Comparison of ENCODE assay signal across 1 cellular context in the genomic region with DNA sequence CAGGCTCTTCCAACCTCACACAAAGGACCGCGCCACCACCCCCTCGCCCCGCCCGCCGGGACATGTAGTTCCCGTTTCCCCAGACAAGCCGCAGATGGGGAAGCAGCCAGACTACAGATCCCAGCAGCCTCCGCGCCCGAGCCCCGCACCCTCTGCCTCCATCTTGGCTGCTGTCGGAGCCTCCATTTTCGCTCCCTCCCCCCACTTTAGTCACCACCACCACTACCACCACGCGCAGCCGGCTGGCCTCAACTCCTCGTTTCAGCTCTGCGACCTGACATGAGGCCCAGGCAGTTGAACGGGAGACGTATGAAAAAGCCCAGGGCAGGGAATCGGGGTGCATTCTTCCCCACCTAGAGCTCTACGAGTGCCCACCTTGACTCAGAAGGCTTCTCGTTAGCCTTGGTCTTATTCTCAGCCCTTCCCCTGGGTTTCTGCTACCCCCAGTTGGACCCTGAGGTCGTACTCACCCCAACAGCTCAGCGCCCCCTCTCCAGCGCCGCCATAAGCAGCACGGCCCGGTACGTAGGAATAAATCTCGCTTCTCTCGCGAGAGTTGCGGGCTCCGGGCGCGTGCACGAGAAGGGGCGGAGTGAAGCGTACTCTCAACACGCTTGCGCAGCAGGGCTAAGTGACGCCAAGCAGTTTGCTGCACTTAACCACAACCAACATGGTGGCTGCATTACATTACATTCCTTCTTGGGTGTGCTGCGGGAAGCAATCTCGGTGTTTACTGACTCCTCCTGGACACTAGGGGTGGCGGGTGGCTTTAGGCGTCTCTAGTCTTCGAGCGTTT.
TF ChIP-seq lines count a peak whose summit lies in the region.

A gene (minus strand): TSS at position 530 of the 796 bp plus-strand sequence. CDS start 18,094 bp downstream, outside the sequence.

TF ChIP-seq in GM12878, 131 proteins besides CTCF, POLR2A, EP300 and RAD21 (continued from another document):
- TF ChIP-seq, protein P1, sequence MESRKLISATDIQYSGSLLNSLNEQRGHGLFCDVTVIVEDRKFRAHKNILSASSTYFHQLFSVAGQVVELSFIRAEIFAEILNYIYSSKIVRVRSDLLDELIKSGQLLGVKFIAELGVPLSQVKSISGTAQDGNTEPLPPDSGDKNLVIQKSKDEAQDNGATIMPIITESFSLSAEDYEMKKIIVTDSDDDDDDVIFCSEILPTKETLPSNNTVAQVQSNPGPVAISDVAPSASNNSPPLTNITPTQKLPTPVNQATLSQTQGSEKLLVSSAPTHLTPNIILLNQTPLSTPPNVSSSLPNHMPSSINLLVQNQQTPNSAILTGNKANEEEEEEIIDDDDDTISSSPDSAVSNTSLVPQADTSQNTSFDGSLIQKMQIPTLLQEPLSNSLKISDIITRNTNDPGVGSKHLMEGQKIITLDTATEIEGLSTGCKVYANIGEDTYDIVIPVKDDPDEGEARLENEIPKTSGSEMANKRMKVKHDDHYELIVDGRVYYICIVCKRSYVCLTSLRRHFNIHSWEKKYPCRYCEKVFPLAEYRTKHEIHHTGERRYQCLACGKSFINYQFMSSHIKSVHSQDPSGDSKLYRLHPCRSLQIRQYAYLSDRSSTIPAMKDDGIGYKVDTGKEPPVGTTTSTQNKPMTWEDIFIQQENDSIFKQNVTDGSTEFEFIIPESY (IDR thresholded peaks at IDR 0.05), result 0 out of 2 replicates have a peak, but pooled peaks have one; percentile 14
- peak; percentile 83; the same call in 1 of the 2 replicates for TF ChIP-seq SREBF1 (IDR thresholded peaks at IDR 0.05; ENCODE audit: low read length)
- TF ChIP-seq SIX5 (IDR thresholded peaks at IDR 0.05; ENCODE audit: low read depth, low read length, severe bottlenecking), result peak; percentile 90
- TF ChIP-seq, protein P2, sequence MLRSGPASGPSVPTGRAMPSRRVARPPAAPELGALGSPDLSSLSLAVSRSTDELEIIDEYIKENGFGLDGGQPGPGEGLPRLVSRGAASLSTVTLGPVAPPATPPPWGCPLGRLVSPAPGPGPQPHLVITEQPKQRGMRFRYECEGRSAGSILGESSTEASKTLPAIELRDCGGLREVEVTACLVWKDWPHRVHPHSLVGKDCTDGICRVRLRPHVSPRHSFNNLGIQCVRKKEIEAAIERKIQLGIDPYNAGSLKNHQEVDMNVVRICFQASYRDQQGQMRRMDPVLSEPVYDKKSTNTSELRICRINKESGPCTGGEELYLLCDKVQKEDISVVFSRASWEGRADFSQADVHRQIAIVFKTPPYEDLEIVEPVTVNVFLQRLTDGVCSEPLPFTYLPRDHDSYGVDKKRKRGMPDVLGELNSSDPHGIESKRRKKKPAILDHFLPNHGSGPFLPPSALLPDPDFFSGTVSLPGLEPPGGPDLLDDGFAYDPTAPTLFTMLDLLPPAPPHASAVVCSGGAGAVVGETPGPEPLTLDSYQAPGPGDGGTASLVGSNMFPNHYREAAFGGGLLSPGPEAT (IDR thresholded peaks at IDR 0.05; ENCODE audit: low read depth), result peak; percentile 91
- TF ChIP-seq ZNF384 (IDR thresholded peaks at IDR 0.05; ENCODE audit: borderline replicate concordance, low read depth, low read length), result no peak
- TF ChIP-seq, protein P3, sequence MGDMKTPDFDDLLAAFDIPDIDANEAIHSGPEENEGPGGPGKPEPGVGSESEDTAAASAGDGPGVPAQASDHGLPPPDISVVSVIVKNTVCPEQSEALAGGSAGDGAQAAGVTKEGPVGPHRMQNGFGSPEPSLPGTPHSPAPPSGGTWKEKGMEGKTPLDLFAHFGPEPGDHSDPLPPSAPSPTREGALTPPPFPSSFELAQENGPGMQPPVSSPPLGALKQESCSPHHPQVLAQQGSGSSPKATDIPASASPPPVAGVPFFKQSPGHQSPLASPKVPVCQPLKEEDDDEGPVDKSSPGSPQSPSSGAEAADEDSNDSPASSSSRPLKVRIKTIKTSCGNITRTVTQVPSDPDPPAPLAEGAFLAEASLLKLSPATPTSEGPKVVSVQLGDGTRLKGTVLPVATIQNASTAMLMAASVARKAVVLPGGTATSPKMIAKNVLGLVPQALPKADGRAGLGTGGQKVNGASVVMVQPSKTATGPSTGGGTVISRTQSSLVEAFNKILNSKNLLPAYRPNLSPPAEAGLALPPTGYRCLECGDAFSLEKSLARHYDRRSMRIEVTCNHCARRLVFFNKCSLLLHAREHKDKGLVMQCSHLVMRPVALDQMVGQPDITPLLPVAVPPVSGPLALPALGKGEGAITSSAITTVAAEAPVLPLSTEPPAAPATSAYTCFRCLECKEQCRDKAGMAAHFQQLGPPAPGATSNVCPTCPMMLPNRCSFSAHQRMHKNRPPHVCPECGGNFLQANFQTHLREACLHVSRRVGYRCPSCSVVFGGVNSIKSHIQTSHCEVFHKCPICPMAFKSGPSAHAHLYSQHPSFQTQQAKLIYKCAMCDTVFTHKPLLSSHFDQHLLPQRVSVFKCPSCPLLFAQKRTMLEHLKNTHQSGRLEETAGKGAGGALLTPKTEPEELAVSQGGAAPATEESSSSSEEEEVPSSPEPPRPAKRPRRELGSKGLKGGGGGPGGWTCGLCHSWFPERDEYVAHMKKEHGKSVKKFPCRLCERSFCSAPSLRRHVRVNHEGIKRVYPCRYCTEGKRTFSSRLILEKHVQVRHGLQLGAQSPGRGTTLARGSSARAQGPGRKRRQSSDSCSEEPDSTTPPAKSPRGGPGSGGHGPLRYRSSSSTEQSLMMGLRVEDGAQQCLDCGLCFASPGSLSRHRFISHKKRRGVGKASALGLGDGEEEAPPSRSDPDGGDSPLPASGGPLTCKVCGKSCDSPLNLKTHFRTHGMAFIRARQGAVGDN (IDR thresholded peaks at IDR 0.05), result peak; percentile 80; the same call in 1 of the 2 replicates
- peak; percentile 69 for TF ChIP-seq GATAD2B (conservative IDR thresholded peaks at IDR 0.05; ENCODE audit: low read depth)
- TF ChIP-seq MTA2 (IDR thresholded peaks at IDR 0.05; ENCODE audit: low read depth), result 0 out of 2 replicates have a peak, but pooled peaks have one; percentile 39
- TF ChIP-seq KDM1A (IDR thresholded peaks at IDR 0.05; ENCODE audit: borderline replicate concordance), result no peak
- peak; percentile 82 for TF ChIP-seq NR2C1 (IDR thresholded peaks at IDR 0.05)
- TF ChIP-seq JUNB (IDR thresholded peaks at IDR 0.05), result no peak
